11 cellular contexts compared by ENCODE assay signal in genomic region chr6:82022614-82023102, GRCh38.
DNase-seq lines count a peak whose midpoint lies in the region; ATAC-seq and TF ChIP-seq lines count a peak whose summit lies in the region.
"Had no signal": no experiment of that assay in that cellular context is flagged by ENCODE, and none has a peak within 500 bp of the region (broad histone marks: within the 10 kb centered on the region; RNA-seq: fewer than 3 reads in every experiment).

No MANE protein-coding gene starts in this region.

- no peak overlapping the region for H3K4me3 Mint-ChIP-seq in activated T-cell treated with anti-CD3 and anti-CD28 coated beads, Interleukin-2, amount 50 U/mL, for 72 hours
- H3K4me3 Mint-ChIP-seq in stimulated activated effector memory CD8-positive, alpha-beta T cell treated with anti-CD3 and anti-CD28 coated beads, Interleukin-12 subunit alpha, Interleukin-12 subunit beta, amount 100 ng/mL, for 72 hours, result no peak overlapping the region

- no peak for TF ChIP-seq CTCF in choroid plexus epithelial cell (conservative IDR thresholded peaks at IDR 0.05; ENCODE audit: low read depth, low read length)

- no peaks in the 10 kb centered on the region for H3K4me1 Mint-ChIP-seq in activated T-cell treated with anti-CD3 and anti-CD28 coated beads, Interleukin-2, amount 50 U/mL, for 72 hours (ENCODE audit: low read depth)
- no peaks in the 10 kb centered on the region for H3K4me1 Mint-ChIP-seq in stimulated activated effector memory CD8-positive, alpha-beta T cell treated with anti-CD3 and anti-CD28 coated beads, Interleukin-12 subunit alpha, Interleukin-12 subunit beta, amount 100 ng/mL, for 72 hours

- H3K27me3 Mint-ChIP-seq in activated T-cell treated with anti-CD3 and anti-CD28 coated beads, Interleukin-2, amount 50 U/mL, for 72 hours (ENCODE audit: low read depth), result no peaks in the 10 kb centered on the region

- DNase-seq in AG08395 (ENCODE audit: low spot score) (peak; percentile 64), LoVo (ENCODE audit: low spot score) (peak; percentile 85), choroid plexus epithelial cell (ENCODE audit: low read depth) (peak; percentile 87), kidney tubule cell (ENCODE audit: low spot score) (peak; percentile 95), iPS-NIHi11 (ENCODE audit: low spot score) (no peak)
- no peak for DNase-seq in activated T-cell treated with anti-CD3 and anti-CD28 coated beads, Interleukin-2, amount 50 U/mL, for 72 hours
- DNase-seq in stimulated activated effector memory CD8-positive, alpha-beta T cell treated with anti-CD3 and anti-CD28 coated beads, Interleukin-12 subunit alpha, Interleukin-12 subunit beta, amount 100 ng/mL, for 72 hours (ENCODE audit: low spot score in 2 of 2), result no peak
- DNase-seq: activated T-cell treated with anti-CD3 and anti-CD28 coated beads, Interleukin-2, amount 50 U/mL, for 48 hours; midbrain had no signal

- no peak for ATAC-seq in HG03039 (IDR thresholded peaks at IDR 0.05; ENCODE audit: unreplicated experiment)
- no peak for ATAC-seq in activated T-cell treated with anti-CD3 and anti-CD28 coated beads, Interleukin-2, amount 50 U/mL, for 72 hours (replicated peaks in 1 of 2)
- ATAC-seq in stimulated activated effector memory CD8-positive, alpha-beta T cell treated with anti-CD3 and anti-CD28 coated beads, Interleukin-12 subunit alpha, Interleukin-12 subunit beta, amount 100 ng/mL, for 72 hours, result no peak

- no peaks in the 10 kb centered on the region for H3K36me3 Mint-ChIP-seq in activated T-cell treated with anti-CD3 and anti-CD28 coated beads, Interleukin-2, amount 50 U/mL, for 72 hours (ENCODE audit: insufficient read depth in 2 of 2)
- H3K36me3 Mint-ChIP-seq in stimulated activated effector memory CD8-positive, alpha-beta T cell treated with anti-CD3 and anti-CD28 coated beads, Interleukin-12 subunit alpha, Interleukin-12 subunit beta, amount 100 ng/mL, for 72 hours, result no peaks in the 10 kb centered on the region

- no peak overlapping the region for H3K27ac Mint-ChIP-seq in activated T-cell treated with anti-CD3 and anti-CD28 coated beads, Interleukin-2, amount 50 U/mL, for 72 hours
- no peak overlapping the region for H3K27ac Mint-ChIP-seq in stimulated activated effector memory CD8-positive, alpha-beta T cell treated with anti-CD3 and anti-CD28 coated beads, Interleukin-12 subunit alpha, Interleukin-12 subunit beta, amount 100 ng/mL, for 72 hours

- no peaks in the 10 kb centered on the region for H3K9me3 Mint-ChIP-seq in activated T-cell treated with anti-CD3 and anti-CD28 coated beads, Interleukin-2, amount 50 U/mL, for 72 hours
- H3K9me3 Mint-ChIP-seq in stimulated activated effector memory CD8-positive, alpha-beta T cell treated with anti-CD3 and anti-CD28 coated beads, Interleukin-12 subunit alpha, Interleukin-12 subunit beta, amount 100 ng/mL, for 72 hours, result no peaks in the 10 kb centered on the region

- H3K4me3 ChIP-seq in choroid plexus epithelial cell (ENCODE audit: low read depth, low read length), result no peak overlapping the region
- H3K4me3 ChIP-seq: BLaER1 had no signal

Comparison
In these comparisons a context has a peak if more than half of its experiments do, and no peak if none do; other contexts are left out.
1. DNase-seq: peak in AG08395 (single experiment), LoVo (single experiment), choroid plexus epithelial cell (single experiment) and kidney tubule cell (single experiment); none in iPS-NIHi11 (single experiment), activated T-cell treated with anti-CD3 and anti-CD28 coated beads, Interleukin-2, amount 50 U/mL, for 72 hours (0 of 2) and stimulated activated effector memory CD8-positive, alpha-beta T cell treated with anti-CD3 and anti-CD28 coated beads, Interleukin-12 subunit alpha, Interleukin-12 subunit beta, amount 100 ng/mL, for 72 hours (0 of 2).